ENCODE assay signal across 8 cellular contexts in the genomic region with DNA sequence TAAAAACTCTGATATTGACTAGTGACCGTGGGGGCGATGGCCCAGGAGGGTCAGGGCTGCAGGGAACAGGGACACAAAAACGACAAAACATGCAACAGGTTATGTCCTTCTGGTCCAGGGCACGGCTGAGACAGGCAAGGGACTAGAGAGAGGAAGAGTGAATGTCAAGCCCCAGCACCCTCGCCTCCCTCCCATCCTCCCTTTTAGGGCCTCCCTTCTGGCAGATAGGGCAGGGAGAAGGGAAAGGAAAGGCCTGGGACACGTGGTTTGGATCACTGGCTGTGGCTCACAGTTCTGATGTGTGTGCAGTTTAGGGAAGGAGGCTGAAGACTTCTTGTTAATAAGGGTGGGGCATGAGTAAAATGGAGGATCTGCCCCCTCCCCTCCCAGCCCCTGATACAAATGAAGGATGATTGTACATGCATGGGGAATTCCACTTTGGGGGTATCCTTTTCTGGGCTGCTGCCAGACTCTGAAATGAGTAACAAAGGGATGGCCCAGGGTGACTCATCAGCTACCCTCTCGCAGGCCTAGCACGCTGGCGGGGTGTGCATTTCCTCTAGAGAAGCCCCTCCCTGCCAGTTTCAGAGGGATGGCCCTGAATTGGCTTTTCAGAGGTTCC. TPM values are rescaled to one million over a fixed set of nuclear protein-coding genes. Genes with fewer than 3 reads are reported as not detected.
DNase-seq lines count a peak whose midpoint lies in the region; ATAC-seq and TF ChIP-seq lines count a peak whose summit lies in the region.

No MANE protein-coding gene starts in this region.

- no peak for TF ChIP-seq CTCF in RWPE2 (IDR thresholded peaks at IDR 0.05; ENCODE audit: poor library complexity, severe bottlenecking)
- TF ChIP-seq CTCF in sigmoid colon (IDR thresholded peaks at IDR 0.05), result no peak

- H3K27me3 ChIP-seq in RWPE2 (ENCODE audit: insufficient read depth, poor library complexity, severe bottlenecking) (no peaks in the 10 kb centered on the region), sigmoid colon (no peaks in the 10 kb centered on the region)

- intact Hi-C loops in Right ventricle myocardium superior (cut with DNase I) (no loop called here), sigmoid colon (cut with DNase I) (no loop called here)

- no peak overlapping the region for H3K4me3 ChIP-seq in RWPE2 (ENCODE audit: severe bottlenecking)
- H3K4me3 ChIP-seq in sigmoid colon, result no peak overlapping the region

- TF ChIP-seq POLR2A in sigmoid colon (IDR thresholded peaks at IDR 0.05), result no peak

- peaks cover 37% of the 10 kb centered on the region for H3K4me1 ChIP-seq in RWPE2 (ENCODE audit: insufficient read depth, poor library complexity, severe bottlenecking)
- peaks cover 0 to 42% (median 33%) of the 10 kb centered on the region in 4 donors for H3K4me1 ChIP-seq in sigmoid colon

- peak; percentile 89 for ATAC-seq in HG03103 (IDR thresholded peaks at IDR 0.05; ENCODE audit: low read depth, unreplicated experiment)
- ATAC-seq in RWPE2 (ENCODE audit: low read depth), result peak; percentile 85
- peak; percentile 87 for ATAC-seq in Right ventricle myocardium superior (ENCODE audit: poor library complexity)

- peak overlapping the region; percentile 94 for H3K27ac ChIP-seq in RWPE2 (ENCODE audit: poor library complexity, severe bottlenecking)
- peak overlapping the region; percentile 64 to 77 (median 72) for H3K27ac ChIP-seq in sigmoid colon

- H3K9me3 ChIP-seq in RWPE2 (ENCODE audit: severe bottlenecking) (no peaks in the 10 kb centered on the region), sigmoid colon (no peaks in the 10 kb centered on the region)

- no peak for TF ChIP-seq EP300 in sigmoid colon (IDR thresholded peaks at IDR 0.05)

- DNase-seq in SKM-1 treated with dmso at 0.1 percent for 144 hours (lab: John Stamatoyannopoulos, UW; ENCODE audit: unreplicated experiment) (peak; percentile 71), SKM-1 (lab: John Stamatoyannopoulos, UW; ENCODE audit: unreplicated experiment) (no peak), RWPE2 (ENCODE audit: low spot score) (peak; percentile 84), Right ventricle myocardium superior (peak; percentile 85), sigmoid colon (peak; percentile 89), NCI-H82 treated with DMSO at 0.1 percent for 48 hours (lab: John Stamatoyannopoulos, UW; ENCODE audit: unreplicated experiment) (no peak)
- DNase-seq in activated naive CD4-positive, alpha-beta T cell (lab: John Stamatoyannopoulos, UW), result peak; percentile 45 to 71 (median 56)

- H3K36me3 ChIP-seq in RWPE2 (ENCODE audit: low read depth) (peaks cover 75% of the 10 kb centered on the region), sigmoid colon (peaks cover 0 to 15% (median 0%) of the 10 kb centered on the region in 4 donors)

- 30 to 47% methylated on average over 9 of the region's 9 CpGs for WGBS in sigmoid colon, 2 donors

RNA-seq across cellular contexts. Expression of a gene that starts 14.2 kb away (rescaled TPM):
- total RNA-seq in Right ventricle myocardium superior (72.6 TPM), sigmoid colon (100 to 1,000 TPM in 1 of 4 donors, 10 to 100 TPM in 3; 67.3 to 154 (median 73.6) TPM)
- 100 to 1,000 TPM; 135 to 266 (median 158) TPM for polyA plus RNA-seq in sigmoid colon

Comparison
In these comparisons a context has a peak if more than half of its experiments do, and no peak if none do; other contexts are left out.
1. DNase-seq: peak in SKM-1 treated with dmso at 0.1 percent for 144 hours (single experiment), RWPE2 (single experiment), activated naive CD4-positive, alpha-beta T cell (4 of 4), Right ventricle myocardium superior (single experiment) and sigmoid colon (single experiment); none in SKM-1 (single experiment) and NCI-H82 treated with DMSO at 0.1 percent for 48 hours (single experiment).
2. Peak in every context shown above with its lines, with median percentiles within 50 percentile points of each other: ATAC-seq.